ENCODE assay signal across 8 cellular contexts in genomic region chr4:140099993-140100392, GRCh38. TPM values are rescaled to one million over a fixed set of nuclear protein-coding genes. Genes with fewer than 3 reads are reported as not detected.
DNase-seq lines count a peak whose midpoint lies in the region; ATAC-seq and TF ChIP-seq lines count a peak whose summit lies in the region.

No MANE protein-coding gene starts in this region.

- peaks cover 90% of the 10 kb centered on the region for H3K4me1 Mint-ChIP-seq in activated CD4-positive, alpha-beta memory T cell treated with anti-CD3 and anti-CD28 coated beads, Interleukin-2, amount 10 ng/mL, durations not matched to agents 7 days and 5 days

- ATAC-seq in GM21367 (IDR thresholded peaks at IDR 0.05; ENCODE audit: unreplicated experiment) (no peak), GM21786 (IDR thresholded peaks at IDR 0.05; ENCODE audit: unreplicated experiment) (no peak), HG03175 (IDR thresholded peaks at IDR 0.05; ENCODE audit: unreplicated experiment) (no peak)

- no peak for TF ChIP-seq POLR2A in lower leg skin (IDR thresholded peaks at IDR 0.05)

- POLR2A ChIA-PET in activated CD4-positive, alpha-beta memory T cell treated with anti-CD3 and anti-CD28 coated beads, Interleukin-2, amount 10 ng/mL, durations not matched to agents 7 days and 5 days (lab: Charles Lee): no interaction called here

- no peaks in the 10 kb centered on the region for H3K27me3 ChIP-seq in MG63

- peak; percentile 75 for DNase-seq in Ammon's horn (ENCODE audit: low spot score)
- peak; percentile 33 for DNase-seq in MG63
- peak; percentile 31 for DNase-seq in activated CD4-positive, alpha-beta memory T cell treated with anti-CD3 and anti-CD28 coated beads, Interleukin-2, amount 10 ng/mL, durations not matched to agents 7 days and 5 days
- DNase-seq in lower leg skin (ENCODE audit: low spot score in 2 of 2): peak; percentile 62 to 85
- no peak for DNase-seq in NCI-H2081 (lab: John Stamatoyannopoulos, UW)

- H3K9me3 Mint-ChIP-seq in activated CD4-positive, alpha-beta memory T cell treated with anti-CD3 and anti-CD28 coated beads, Interleukin-2, amount 10 ng/mL, durations not matched to agents 7 days and 5 days: no peaks in the 10 kb centered on the region

- CTCF ChIA-PET in activated CD4-positive, alpha-beta memory T cell treated with anti-CD3 and anti-CD28 coated beads, Interleukin-2, amount 10 ng/mL, durations not matched to agents 7 days and 5 days (lab: Charles Lee): interaction anchor here (1.1 kb wide), 1 partner anchor 17 kb away, joined by 4 read pairs; no protein-coding TSS in a partner anchor

- peaks cover 8% of the 10 kb centered on the region for H3K36me3 Mint-ChIP-seq in activated CD4-positive, alpha-beta memory T cell treated with anti-CD3 and anti-CD28 coated beads, Interleukin-2, amount 10 ng/mL, durations not matched to agents 7 days and 5 days (ENCODE audit: low read depth)

- H3K27ac Mint-ChIP-seq in activated CD4-positive, alpha-beta memory T cell treated with anti-CD3 and anti-CD28 coated beads, Interleukin-2, amount 10 ng/mL, durations not matched to agents 7 days and 5 days: peak overlapping the region; percentile 68

- H3K4me3 Mint-ChIP-seq in activated CD4-positive, alpha-beta memory T cell treated with anti-CD3 and anti-CD28 coated beads, Interleukin-2, amount 10 ng/mL, durations not matched to agents 7 days and 5 days: peak overlapping the region; percentile 14

- H3K9me3 ChIP-seq in MG63: no peaks in the 10 kb centered on the region

- H3K27me3 Mint-ChIP-seq in activated CD4-positive, alpha-beta memory T cell treated with anti-CD3 and anti-CD28 coated beads, Interleukin-2, amount 10 ng/mL, durations not matched to agents 7 days and 5 days: peaks cover 2% of the 10 kb centered on the region

- no peaks in the 10 kb centered on the region for H3K36me3 ChIP-seq in MG63

- intact Hi-C loops in lower leg skin (cut with DNase I; ENCODE audit: low total_unique reads): no loop called here

- no peak for TF ChIP-seq CTCF in lower leg skin (IDR thresholded peaks at IDR 0.05)

- 53 to 55% methylated on average over 6 of the region's 6 CpGs for WGBS in lower leg skin, 2 donors

- no peak overlapping the region for H3K4me3 ChIP-seq in MG63
- H3K4me3 ChIP-seq in lower leg skin (ENCODE audit: low read depth, poor library complexity, severe bottlenecking): no peak overlapping the region

RNA-seq across cellular contexts. Expression of gene MAML3, which starts 54.0 kb away (rescaled TPM):
- total RNA-seq in MG63 (2014; rRNA removed; shearing (Covaris generic); ENCODE audit: low replicate concordance): 0.12 and 0.13 TPM in 2 replicates
- total RNA-seq in activated CD4-positive, alpha-beta memory T cell treated with anti-CD3 and anti-CD28 coated beads, Interleukin-2, amount 10 ng/mL, durations not matched to agents 7 days and 5 days: 1 to 10 TPM; 2.5 to 2.6 TPM
- total RNA-seq in lower leg skin: 10 to 100 TPM; 21.2 to 28.4 (median 22.1) TPM

Comparison
In these comparisons a context has a peak if more than half of its experiments do, and no peak if none do; other contexts are left out.
1. DNase-seq: peak in Ammon's horn (single experiment), MG63 (single experiment), activated CD4-positive, alpha-beta memory T cell treated with anti-CD3 and anti-CD28 coated beads, Interleukin-2, amount 10 ng/mL, durations not matched to agents 7 days and 5 days (single experiment) and lower leg skin (2 of 2); none in NCI-H2081 (0 of 2).
2. RNA of gene MAML3, which starts 54.0 kb away (total RNA-seq): 21.2 to 28.4 TPM in lower leg skin; 2.5 to 2.6 TPM in activated CD4-positive, alpha-beta memory T cell treated with anti-CD3 and anti-CD28 coated beads, Interleukin-2, amount 10 ng/mL, durations not matched to agents 7 days and 5 days and 0.12 to 0.13 TPM in MG63; every median in the first group is over 4 times any median in the second.